ENCODE assay signal across 13 cellular contexts in the genomic region with DNA sequence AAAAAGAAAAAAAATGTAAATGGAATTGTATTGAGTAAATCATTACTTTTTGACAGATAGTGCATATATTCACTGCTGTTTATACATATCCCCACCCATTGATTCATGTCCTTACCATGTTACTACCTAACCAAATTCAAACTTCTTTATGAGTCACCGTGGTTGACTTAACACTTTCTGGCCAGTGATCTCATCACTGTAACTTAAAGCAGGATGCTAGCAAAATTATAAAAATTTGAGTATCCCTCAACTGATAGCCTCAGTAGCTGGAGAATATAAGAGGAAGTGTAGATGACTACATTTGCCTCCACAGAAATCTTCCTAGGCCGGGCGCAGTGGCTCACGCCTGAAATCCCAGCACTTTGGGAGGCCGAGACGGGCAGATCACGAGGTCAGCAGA. TPM values are rescaled to one million over a fixed set of nuclear protein-coding genes. Genes with fewer than 3 reads are reported as not detected.
A peak's percentile ranks its signal among the peaks of the same experiment; 100 is the strongest.
DNase-seq lines count a peak whose midpoint lies in the region; ATAC-seq, FAIRE-seq and TF ChIP-seq lines count a peak whose summit lies in the region.
"Had no signal": no experiment of that assay in that cellular context is flagged by ENCODE, and none has a peak within 500 bp of the region (broad histone marks: within the 10 kb centered on the region; RNA-seq: fewer than 3 reads in every experiment).

No MANE protein-coding gene starts in this region.

- intact Hi-C loops in Right ventricle myocardium inferior (cut with DNase I) (no loop called here), HepG2 (cut with micrococcal nuclease; ENCODE audit: unreplicated experiment) (no loop called here)

- H3K27ac ChIP-seq in HepG2 (ENCODE audit: extremely low read length, insufficient read depth, low read length) = no peak overlapping the region
- H3K27ac ChIP-seq: skin epidermis had no signal

- no peaks in the 10 kb centered on the region for H3K27me3 ChIP-seq in HepG2 (ENCODE audit: control insufficient read depth in 1 of 2, insufficient read depth in 2 of 2, low read length in 2 of 2)

- no TSS peak for BruUV-seq in HepG2 (replicated peaks; lab: Mats Ljungman, UMichigan)

- H3K9ac ChIP-seq in HepG2 (ENCODE audit: insufficient read depth, low read depth, low read length) = no peak overlapping the region

- peak; percentile 76 for ATAC-seq in HG02798 (IDR thresholded peaks at IDR 0.05; ENCODE audit: poor library complexity, unreplicated experiment)
- no peak for ATAC-seq in Right ventricle myocardium inferior
- no peak for ATAC-seq in HepG2
- ATAC-seq: Panc1 had no signal

- H3K9me3 ChIP-seq in HepG2 (ENCODE audit: low read length) = no peaks in the 10 kb centered on the region

- no peak for FAIRE-seq in HepG2 (lab: Jason Lieb, UNC)
- FAIRE-seq: urothelium cell line had no signal

- no peak overlapping the region for H3K4me2 ChIP-seq in HepG2 (ENCODE audit: low read depth, low read length)

- H3K4me1 ChIP-seq in HepG2 (ENCODE audit: insufficient read depth, low read length) = no peaks in the 10 kb centered on the region

- TF ChIP-seq CTCF in GM13977 (IDR thresholded peaks at IDR 0.05; ENCODE audit: extremely low read depth, insufficient read depth, missing control alignments) (no peak), HepG2 (CRISPR knock-in tag; IDR thresholded peaks at IDR 0.05) (no peak)

- no peak overlapping the region for H3K4me3 ChIP-seq in HepG2 (replicated peaks in 1 of 3; ENCODE audit: insufficient read depth in 1 of 3, low read depth in 2 of 3, low read length in 3 of 3)
- H3K4me3 ChIP-seq: skin epidermis had no signal

- no peak overlapping the region for H2AFZ ChIP-seq in HepG2 (ENCODE audit: low read length)

- TF ChIP-seq POLR2A in HepG2 (IDR thresholded peaks at IDR 0.05; ENCODE audit: insufficient read depth in 1 of 2, low read depth in 2 of 2, low read length in 2 of 2) = no peak

- DNase-seq in GM13977 (ENCODE audit: low spot score) (peak; percentile 39), SW 1271 (lab: John Stamatoyannopoulos, UW) (peak; percentile 18 to 37), glomerular visceral epithelial cell (ENCODE audit: extremely low spot score) (peak; percentile 87), ecto neural progenitor cell (ENCODE audit: low spot score) (no peak), Right ventricle myocardium inferior (ENCODE audit: missing footprints) (no peak), NCI-H2081 (lab: John Stamatoyannopoulos, UW) (no peak), HepG2 (ENCODE audit: low spot score) (no peak)
- DNase-seq: activated gamma-delta T cell treated with Interleukin-2 at 50 U/mL for 16 hours had no signal

- peaks cover 24 to 67% of the 10 kb centered on the region in 2 experiments for H3K36me3 ChIP-seq in HepG2 (replicated peaks in 1 of 2; ENCODE audit: control insufficient read depth in 1 of 2, insufficient read depth in 2 of 2, low read length in 2 of 2)

- POLR2A ChIA-PET in HepG2 (lab: Yijun Ruan, JAX) = no interaction called here

- peaks cover 9% of the 10 kb centered on the region; the same call in 1 of the 2 replicates for H4K20me1 ChIP-seq in HepG2 (ENCODE audit: insufficient read depth, low read length)

- H3K79me2 ChIP-seq in HepG2 (ENCODE audit: insufficient read depth, low read length) = peaks cover 26% of the 10 kb centered on the region

- TF ChIP-seq EP300 in HepG2 (IDR thresholded peaks at IDR 0.05; ENCODE audit: low read depth in 2 of 2, low read length in 2 of 2) (no peak), HepG2 (CRISPR knock-in tag; IDR thresholded peaks at IDR 0.05; ENCODE audit: borderline replicate concordance) (no peak)

- no peak for TF ChIP-seq RAD21 in HepG2 (CRISPR knock-in tag; IDR thresholded peaks at IDR 0.05)

- WGBS in HepG2 (ENCODE audit: low lambda C conversion rate) = 97% methylated on average over 7 of the region's 7 CpGs

- in situ Hi-C loops in GM13977 (cut with MboI; ENCODE audit: low pct_unique_long_range_greater_than_20kb, low sequenced_read_pairs, unreplicated experiment) = no loop called here
- in situ Hi-C loops in HepG2 (cut with HindIII; ENCODE audit: extremely low pct_ligation_motif_present, low pct_unique_long_range_greater_than_20kb) = no loop called here

- CTCF ChIA-PET in HepG2 (lab: Yijun Ruan, JAX; ENCODE audit: low intra/inter-chr PET ratio, low total read pairs) = no interaction called here

TF ChIP-seq in HepG2, 621 proteins besides CTCF, POLR2A, EP300 and RAD21 (continues in another document):
- no peak for TF ChIP-seq TEAD2 (CRISPR knock-in tag; IDR thresholded peaks at IDR 0.05)

RNA-seq across cellular contexts. Expression of a gene that starts 13.4 kb away (rescaled TPM):
- total RNA-seq in Right ventricle myocardium inferior = 15.7 TPM
- 92.4 and 101 TPM in 2 replicates for total RNA-seq in HepG2 (2016; rRNA removed; fragmentation: Illumina TruSeq; extraction: Trizol)
- 20.1 and 22.8 TPM in 2 replicates for total RNA-seq in HepG2 (2016; cell fraction: cytosol; rRNA removed; fragmentation: Illumina TruSeq; extraction: Trizol; ENCODE audit: low read depth)
- 90.5 and 108 TPM in 2 replicates for total RNA-seq in HepG2 (2016; cell fraction: insoluble cytoplasmic fraction; rRNA removed; fragmentation: Illumina TruSeq; extraction: Trizol)
- 62.2 and 62.5 TPM in 2 replicates for total RNA-seq in HepG2 (2016; cell fraction: membrane; rRNA removed; fragmentation: Illumina TruSeq; extraction: Trizol)
- total RNA-seq in HepG2 (2016; cell fraction: nucleus; rRNA removed; fragmentation: Illumina TruSeq; extraction: Trizol) = 88.2 and 95.4 TPM in 2 replicates
- polyA plus RNA-seq in HepG2 (2011; rRNA removed) = 71.0 and 82.6 TPM in 2 replicates
- 49.8 and 55.3 TPM in 2 replicates for polyA plus RNA-seq in HepG2 (2011; cell fraction: cytosol; rRNA removed)
- 87.2 and 87.7 TPM in 2 replicates for polyA plus RNA-seq in HepG2 (2011; cell fraction: nucleus; rRNA removed)
- polyA plus RNA-seq in HepG2 (2012) = 33.2 and 42.6 TPM in 2 replicates
- 11.3 and 14.7 TPM in 2 replicates for polyA plus RNA-seq in HepG2 (2016; cell fraction: cytosol; fragmentation: Illumina TruSeq; extraction: Trizol; ENCODE audit: low read depth)
- 92.0 and 94.6 TPM in 2 replicates for polyA plus RNA-seq in HepG2 (2016; cell fraction: insoluble cytoplasmic fraction; fragmentation: Illumina TruSeq; extraction: Trizol; ENCODE audit: low read depth)
- 34.0 and 37.1 TPM in 2 replicates for polyA plus RNA-seq in HepG2 (2016; cell fraction: membrane; fragmentation: Illumina TruSeq; extraction: Trizol; ENCODE audit: low read depth)
- polyA plus RNA-seq in HepG2 (2016; cell fraction: nucleus; fragmentation: Illumina TruSeq; extraction: Trizol; ENCODE audit: insufficient read depth, low read depth) = 131 TPM in 2 replicates
- 120 and 128 TPM in 2 replicates for polyA minus RNA-seq in HepG2 (2011; rRNA and poly(A)+ RNA removed; ENCODE audit: low replicate concordance)
- polyA minus RNA-seq in HepG2 (2011; cell fraction: cytosol; rRNA and poly(A)+ RNA removed) = 63.2 and 66.3 TPM in 2 replicates
- polyA minus RNA-seq in HepG2 (2011; cell fraction: nucleus; rRNA and poly(A)+ RNA removed) = 109 and 117 TPM in 2 replicates

RNA-seq across cellular contexts. Expression of a gene that starts 13.9 kb away (rescaled TPM):
- total RNA-seq in Right ventricle myocardium inferior (7.0 TPM), HepG2 (2016; rRNA removed; fragmentation: Illumina TruSeq; extraction: Trizol) (30.6 and 36.2 TPM in 2 replicates)
- 20.5 and 21.3 TPM in 2 replicates for total RNA-seq in HepG2 (2016; cell fraction: cytosol; rRNA removed; fragmentation: Illumina TruSeq; extraction: Trizol; ENCODE audit: low read depth)
- total RNA-seq in HepG2 (2016; cell fraction: insoluble cytoplasmic fraction; rRNA removed; fragmentation: Illumina TruSeq; extraction: Trizol) = 28.6 and 34.8 TPM in 2 replicates
- total RNA-seq in HepG2 (2016; cell fraction: membrane; rRNA removed; fragmentation: Illumina TruSeq; extraction: Trizol) = 15.4 and 17.1 TPM in 2 replicates
- 31.4 and 32.1 TPM in 2 replicates for total RNA-seq in HepG2 (2016; cell fraction: nucleus; rRNA removed; fragmentation: Illumina TruSeq; extraction: Trizol)
- polyA plus RNA-seq in HepG2 (2011; rRNA removed) = 6.5 and 6.6 TPM in 2 replicates
- 2.2 and 3.7 TPM in 2 replicates for polyA plus RNA-seq in HepG2 (2011; cell fraction: cytosol; rRNA removed)
- 5.9 and 6.5 TPM in 2 replicates for polyA plus RNA-seq in HepG2 (2011; cell fraction: nucleus; rRNA removed)
- polyA plus RNA-seq in HepG2 (2012) = 8.9 and 9.8 TPM in 2 replicates
- 1.3 and 1.9 TPM in 2 replicates for polyA plus RNA-seq in HepG2 (2016; cell fraction: cytosol; fragmentation: Illumina TruSeq; extraction: Trizol; ENCODE audit: low read depth)
- 11.5 and 12.3 TPM in 2 replicates for polyA plus RNA-seq in HepG2 (2016; cell fraction: insoluble cytoplasmic fraction; fragmentation: Illumina TruSeq; extraction: Trizol; ENCODE audit: low read depth)
- polyA plus RNA-seq in HepG2 (2016; cell fraction: membrane; fragmentation: Illumina TruSeq; extraction: Trizol; ENCODE audit: low read depth) = 2.8 and 2.9 TPM in 2 replicates
- polyA plus RNA-seq in HepG2 (2016; cell fraction: nucleus; fragmentation: Illumina TruSeq; extraction: Trizol; ENCODE audit: insufficient read depth, low read depth) = 18.1 and 19.2 TPM in 2 replicates
- polyA minus RNA-seq in HepG2 (2011; rRNA and poly(A)+ RNA removed; ENCODE audit: low replicate concordance) = 9.1 and 9.8 TPM in 2 replicates
- 18.1 and 20.4 TPM in 2 replicates for polyA minus RNA-seq in HepG2 (2011; cell fraction: cytosol; rRNA and poly(A)+ RNA removed)
- 43.1 and 55.2 TPM in 2 replicates for polyA minus RNA-seq in HepG2 (2011; cell fraction: nucleus; rRNA and poly(A)+ RNA removed)

RNA-seq across cellular contexts. Expression of a gene that starts 25.6 kb away (rescaled TPM):
- 0.43 TPM for total RNA-seq in Right ventricle myocardium inferior
- total RNA-seq in HepG2 (2016; rRNA removed; fragmentation: Illumina TruSeq; extraction: Trizol) = not detected in 2 replicates
- total RNA-seq in HepG2 (2016; cell fraction: cytosol; rRNA removed; fragmentation: Illumina TruSeq; extraction: Trizol; ENCODE audit: low read depth) = not detected in 2 replicates
- not detected in 2 replicates for total RNA-seq in HepG2 (2016; cell fraction: insoluble cytoplasmic fraction; rRNA removed; fragmentation: Illumina TruSeq; extraction: Trizol)
- total RNA-seq in HepG2 (2016; cell fraction: membrane; rRNA removed; fragmentation: Illumina TruSeq; extraction: Trizol) = not detected in 2 replicates
- not detected in 2 replicates for total RNA-seq in HepG2 (2016; cell fraction: nucleus; rRNA removed; fragmentation: Illumina TruSeq; extraction: Trizol)
- polyA plus RNA-seq in HepG2 (2011; rRNA removed) = 0.05 and 0.26 TPM in 2 replicates
- not detected in 2 replicates for polyA plus RNA-seq in HepG2 (2011; cell fraction: cytosol; rRNA removed)
- polyA plus RNA-seq in HepG2 (2011; cell fraction: nucleus; rRNA removed) = 0.08 and 0.09 TPM in 2 replicates
- polyA plus RNA-seq in HepG2 (2012) = 1.3 and 1.5 TPM in 2 replicates
- polyA plus RNA-seq in HepG2 (2016; cell fraction: cytosol; fragmentation: Illumina TruSeq; extraction: Trizol; ENCODE audit: low read depth) = not detected in 2 replicates
- not detected in 2 replicates for polyA plus RNA-seq in HepG2 (2016; cell fraction: insoluble cytoplasmic fraction; fragmentation: Illumina TruSeq; extraction: Trizol; ENCODE audit: low read depth)
- not detected in 2 replicates for polyA plus RNA-seq in HepG2 (2016; cell fraction: membrane; fragmentation: Illumina TruSeq; extraction: Trizol; ENCODE audit: low read depth)
- polyA plus RNA-seq in HepG2 (2016; cell fraction: nucleus; fragmentation: Illumina TruSeq; extraction: Trizol; ENCODE audit: insufficient read depth, low read depth) = not detected in 2 replicates
- 2.5 TPM in 1 of 2 replicates, not detected in the other for polyA minus RNA-seq in HepG2 (2011; rRNA and poly(A)+ RNA removed; ENCODE audit: low replicate concordance)
- not detected in 2 replicates for polyA minus RNA-seq in HepG2 (2011; cell fraction: cytosol; rRNA and poly(A)+ RNA removed)
- polyA minus RNA-seq in HepG2 (2011; cell fraction: nucleus; rRNA and poly(A)+ RNA removed) = not detected in 2 replicates
- total RNA-seq: HT-29 had no signal

Comparison
In these comparisons a context has a peak if more than half of its experiments do, and no peak if none do; other contexts are left out.
1. DNase-seq: peak in GM13977 (single experiment), SW 1271 (2 of 2) and glomerular visceral epithelial cell (single experiment); none in ecto neural progenitor cell (single experiment), Right ventricle myocardium inferior (single experiment), NCI-H2081 (0 of 2) and HepG2 (single experiment).